In genomic region chr9:111110805-111111204, GRCh38 we compare ENCODE assay signal across 22 cellular contexts.
"Had no signal": no experiment of that assay in that cellular context is flagged by ENCODE, and none has a peak within 500 bp of the region (broad histone marks: within the 10 kb centered on the region; RNA-seq: fewer than 3 reads in every experiment).

No MANE protein-coding gene starts in this region.

- H3K27ac ChIP-seq: left ventricle myocardium inferior, pancreas, prostate gland, skin epidermis, tibial nerve, uterus had no signal

- DNase-seq: hypothalamus; immature natural killer cell; kidney; left ventricle myocardium inferior; midbrain; mucosa of descending colon; naive thymus-derived CD4-positive, alpha-beta T cell; pancreas; retina; right cardiac atrium; stimulated activated CD4-positive, alpha-beta T cell treated with anti-CD3 and anti-CD28 coated beads, Interleukin-12 subunit alpha, Interleukin-12 subunit beta, amount 100 ng/mL, for 4 hours; stimulated activated CD4-positive, alpha-beta T cell treated with anti-CD3 and anti-CD28 coated beads, Interleukin-15, amount 100 ng/mL, for 24 hours; stimulated activated CD4-positive, alpha-beta T cell treated with anti-CD3 and anti-CD28 coated beads, Interleukin-2, amount 100 ng/mL, for 24 hours; stimulated activated CD4-positive, alpha-beta T cell treated with anti-CD3 and anti-CD28 coated beads, Interleukin-4, amount 100 ng/mL, for 1 hour; stimulated activated naive B cell treated with anti-CD40 and anti-IgM and Interleukin-4, amounts not matched to agents 10 μg/mL and 1 μg/mL and 100 μg/mL, for 72 hours; uterus had no signal

- H3K9me3 ChIP-seq: left ventricle myocardium inferior, mucosa of descending colon, pancreas, prostate gland, tibial nerve, uterus had no signal

- H3K4me1 ChIP-seq: left ventricle myocardium inferior, pancreas, prostate gland, tibial nerve, uterus had no signal

- FAIRE-seq: islet of Langerhans, kidney, pancreas had no signal

- H3K27me3 ChIP-seq: pancreas, tibial nerve, uterus had no signal

- H3K4me3 ChIP-seq: left ventricle myocardium inferior, lung, mucosa of descending colon, pancreas, prostate gland, skin epidermis, uterus had no signal

- ATAC-seq: mucosa of descending colon; naive thymus-derived CD4-positive, alpha-beta T cell; pancreas; right cardiac atrium; sciatic nerve; stimulated activated naive B cell treated with anti-CD40 and anti-IgM and Interleukin-4, amounts not matched to agents 10 μg/mL and 1 μg/mL and 100 μg/mL, for 72 hours had no signal

- H3K36me3 ChIP-seq: left ventricle myocardium inferior, pancreas, prostate gland, tibial nerve, uterus had no signal
